Comparison of ENCODE assay signal across 8 cellular contexts in the genomic region with DNA sequence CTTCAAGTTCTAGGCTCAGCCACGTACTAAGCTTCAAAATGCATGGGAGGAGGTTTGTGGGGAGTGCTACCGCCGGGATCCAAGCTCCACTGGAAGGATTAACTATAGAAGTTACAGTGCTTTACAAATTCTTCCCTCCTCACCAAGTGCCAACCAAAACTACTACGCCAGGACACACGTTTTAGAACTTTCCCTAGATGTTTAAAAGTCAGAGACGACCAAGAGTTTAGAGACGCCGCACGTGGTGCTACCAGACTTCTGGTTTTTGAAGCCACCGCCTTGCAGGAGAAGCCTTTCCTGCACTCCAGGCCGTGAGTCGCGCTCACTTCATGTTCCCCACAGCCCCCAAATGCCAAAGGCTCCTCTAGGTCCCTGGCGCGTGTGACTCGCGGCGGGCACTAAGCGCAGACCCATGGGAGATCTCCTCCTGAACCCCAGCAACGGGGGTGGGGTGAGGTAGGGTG. TPM values are rescaled to one million over a fixed set of nuclear protein-coding genes. Genes with fewer than 3 reads are reported as not detected.
DNase-seq lines count a peak whose midpoint lies in the region; ATAC-seq and TF ChIP-seq lines count a peak whose summit lies in the region.

No MANE protein-coding gene starts in this region.

- no peak for TF ChIP-seq EP300 in stomach (IDR thresholded peaks at IDR 0.05)

- POLR2A ChIA-PET in Panc1 (lab: Charles Lee): interaction anchor here (0.5 to 0.7 kb wide), 3 partner anchors 65 to 174 kb away, joined by 3 to 6 read pairs (median 3); no protein-coding TSS in a partner anchor

- H3K36me3 ChIP-seq in BE2C: peaks cover 2% of the 10 kb centered on the region
- peaks cover 8% of the 10 kb centered on the region; the same call in 1 of the 2 replicates for H3K36me3 ChIP-seq in Panc1 (ENCODE audit: control insufficient read depth, insufficient read depth, low read length)
- peaks cover 0 to 3% (median 1%) of the 10 kb centered on the region in 4 donors for H3K36me3 ChIP-seq in stomach

- peak overlapping the region; percentile 90 for H3K27ac ChIP-seq in Panc1 (ENCODE audit: low read length)
- peak overlapping the region; percentile 89 to 99 (median 98) for H3K27ac ChIP-seq in stomach

- WGBS in stomach, 5 donors: 0 to 1% (median 0%) methylated on average over 19 to 20 of the region's 20 CpGs

- TF ChIP-seq CTCF in BE2C (IDR thresholded peaks at IDR 0.05; ENCODE audit: low read depth, low read length): no peak
- no peak for TF ChIP-seq CTCF in Panc1 (IDR thresholded peaks at IDR 0.05)
- no peak for TF ChIP-seq CTCF in stomach (IDR thresholded peaks at IDR 0.05)

- intact Hi-C loops in Panc1 (cut with micrococcal nuclease; ENCODE audit: unreplicated experiment): no loop called here
- intact Hi-C loops in stomach (cut with DNase I; ENCODE audit: low total_unique reads): no loop called here

- H3K4me1 ChIP-seq in BE2C (no peaks in the 10 kb centered on the region), Panc1 (ENCODE audit: control insufficient read depth, insufficient read depth, low read length) (no peaks in the 10 kb centered on the region; the same call in 1 of the 2 replicates), stomach (peaks cover 15 to 51% (median 32%) of the 10 kb centered on the region in 4 donors)

- H3K9me3 ChIP-seq in BE2C (no peaks in the 10 kb centered on the region), Panc1 (ENCODE audit: control insufficient read depth, insufficient read depth, low read depth, low read length) (no peaks in the 10 kb centered on the region), stomach (no peaks in the 10 kb centered on the region)

- peak overlapping the region; percentile 99 for H3K4me3 ChIP-seq in BE2C (ENCODE audit: low read depth, low read length)
- peak overlapping the region; percentile 88 to 89 for H3K4me3 ChIP-seq in Panc1 (ENCODE audit: low read depth in 2 of 2, low read length in 2 of 2)
- H3K4me3 ChIP-seq in stomach: peak overlapping the region; percentile 58 to 77 (median 68)

- CTCF ChIA-PET in Panc1 (lab: Charles Lee): interaction anchor here (0.5 to 0.7 kb wide), 2 partner anchors 55 to 59 kb away, joined by 3 to 4 read pairs; no protein-coding TSS in a partner anchor

- peak; percentile 36 for DNase-seq in BE2C
- DNase-seq in Panc1 (ENCODE audit: low read depth, low spot score): no peak
- DNase-seq in central memory CD4-positive, alpha-beta T cell: peak; percentile 16
- peak; percentile 31 for DNase-seq in kidney glomerular epithelial cell (lab: John Stamatoyannopoulos, UW)
- DNase-seq in stomach: no peak
- DNase-seq in DMS153 treated with DMSO at 0.1 percent for 48 hours (lab: John Stamatoyannopoulos, UW; ENCODE audit: unreplicated experiment): no peak

- no peak for TF ChIP-seq POLR2A in stomach (IDR thresholded peaks at IDR 0.05)

- in situ Hi-C loops in Panc1 (cut with HindIII; ENCODE audit: low pct_unique_long_range_greater_than_20kb, low sequenced_read_pairs): no loop called here

- peak; percentile 20 for ATAC-seq in GM21529 (IDR thresholded peaks at IDR 0.05; ENCODE audit: unreplicated experiment)
- peak; percentile 44 for ATAC-seq in Panc1
- no peak for ATAC-seq in GM21825 (IDR thresholded peaks at IDR 0.05; ENCODE audit: unreplicated experiment)

- no peaks in the 10 kb centered on the region for H3K27me3 ChIP-seq in BE2C
- H3K27me3 ChIP-seq in Panc1 (ENCODE audit: control insufficient read depth, insufficient read depth, low read length): no peaks in the 10 kb centered on the region
- H3K27me3 ChIP-seq in stomach: no peaks in the 10 kb centered on the region

- TSS peak; percentile 82 for BruUV-seq in Panc1 (replicated peaks; lab: Mats Ljungman, UMichigan)

RNA-seq across cellular contexts. Expression of gene SNU13, which starts 0.7 kb away (rescaled TPM):
- 634 TPM for polyA plus RNA-seq in BE2C (2012; ENCODE audit: insufficient read depth, insufficient read length, low read depth)
- total RNA-seq in Panc1 (2021; ENCODE audit: unreplicated experiment): 113 TPM
- 161 TPM for polyA plus RNA-seq in Panc1 (2012; ENCODE audit: insufficient read length)
- 100 to 1,000 TPM in 1 of 5 donors, 10 to 100 TPM in 4; 12.2 to 151 (median 60.7) TPM for total RNA-seq in stomach
- 100 to 1,000 TPM; 131 to 154 (median 152) TPM for polyA plus RNA-seq in stomach

RNA-seq across cellular contexts. Expression of gene MEI1, which starts 11.4 kb away (rescaled TPM):
- polyA plus RNA-seq in BE2C (2012; ENCODE audit: insufficient read depth, insufficient read length, low read depth): not detected
- total RNA-seq in Panc1 (2021; ENCODE audit: unreplicated experiment) (0.18 TPM), stomach (10 to 100 TPM in 1 of 5 donors, 1 to 10 TPM in 2, not detected in 2; 1.7 to 15.2 (median 5.4) TPM)
- not detected for polyA plus RNA-seq in Panc1 (2012; ENCODE audit: insufficient read length)
- 1 to 10 TPM; 1.6 to 3.7 (median 3.1) TPM for polyA plus RNA-seq in stomach

Comparison
In these comparisons a context has a peak if more than half of its experiments do, and no peak if none do; other contexts are left out.
1. DNase-seq: peak in BE2C (single experiment), central memory CD4-positive, alpha-beta T cell (single experiment) and kidney glomerular epithelial cell (single experiment); none in Panc1 (single experiment), stomach (single experiment) and DMS153 treated with DMSO at 0.1 percent for 48 hours (single experiment).
2. Peak in every context shown above with its lines, with median percentiles within 50 percentile points of each other: H3K4me3 ChIP-seq.